19 cellular contexts compared by ENCODE assay signal in the genomic region with DNA sequence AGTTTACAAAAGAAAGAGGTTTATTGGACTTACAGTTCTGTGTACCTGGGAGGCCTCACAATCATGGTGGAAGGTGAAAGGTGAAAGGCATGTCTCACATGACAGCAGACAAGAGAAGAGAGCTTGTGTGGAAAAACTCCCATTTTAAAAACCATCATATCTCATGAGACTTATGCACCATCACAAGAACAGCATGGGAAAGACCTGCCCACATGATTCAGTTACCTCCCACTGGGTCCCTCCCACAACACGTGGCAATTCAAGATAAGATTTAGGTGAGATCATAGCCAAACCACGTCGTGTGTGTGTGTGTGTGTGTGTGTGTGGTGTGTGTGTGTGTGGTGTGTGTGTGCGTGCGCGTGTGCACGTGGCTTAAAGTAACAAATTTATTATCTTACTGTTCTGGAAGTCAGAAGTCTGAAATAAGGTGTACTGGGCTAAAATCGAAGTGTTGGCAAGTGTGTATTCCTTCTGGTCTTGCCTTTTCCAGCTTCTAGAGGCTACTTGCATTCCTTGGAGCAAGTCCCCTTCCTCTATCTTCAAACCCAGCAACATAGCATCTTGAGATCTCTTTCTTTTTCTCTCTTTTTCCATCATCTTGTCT. TPM values are rescaled to one million over a fixed set of nuclear protein-coding genes. Genes with fewer than 3 reads are reported as not detected.
A peak's percentile ranks its signal among the peaks of the same experiment; 100 is the strongest.
DNase-seq lines count a peak whose midpoint lies in the region; ATAC-seq and TF ChIP-seq lines count a peak whose summit lies in the region.
"Had no signal": no experiment of that assay in that cellular context is flagged by ENCODE, and none has a peak within 500 bp of the region (broad histone marks: within the 10 kb centered on the region; RNA-seq: fewer than 3 reads in every experiment).

No MANE protein-coding gene starts in this region.

- H3K36me3 Mint-ChIP-seq in activated CD4-positive, alpha-beta T cell treated with anti-CD3 and anti-CD28 coated beads, Interleukin-2, amount 10 ng/mL, durations not matched to agents 24 days and 14 days (ENCODE audit: low read depth): peaks cover 21% of the 10 kb centered on the region
- H3K36me3 Mint-ChIP-seq in progenitor cell of endocrine pancreas (ENCODE audit: insufficient read depth): peaks cover 34% of the 10 kb centered on the region

- H3K4me3 ChIP-seq in mammary epithelial cell (replicated peaks in 1 of 3; ENCODE audit: insufficient read depth in 1 of 3, low read depth in 2 of 3, low read length in 3 of 3): no peak overlapping the region
- no peak overlapping the region for H3K4me3 ChIP-seq in upper lobe of right lung
- H3K4me3 ChIP-seq: A549, GM23248, thoracic aorta had no signal

- peak; percentile 58 for DNase-seq in activated CD4-positive, alpha-beta T cell treated with anti-CD3 and anti-CD28 coated beads, Interleukin-2, amount 10 ng/mL, durations not matched to agents 24 days and 14 days
- DNase-seq in activated CD4-positive, alpha-beta T cell treated with anti-CD3 and anti-CD28 coated beads, Interleukin-2, amount 50 U/mL, for 1 hour: no peak
- DNase-seq in KBM-7 (peak; percentile 46), mammary epithelial cell (peak; percentile 11), progenitor cell of endocrine pancreas (ENCODE audit: low spot score, unreplicated experiment) (no peak), AG08395 (ENCODE audit: low spot score) (no peak), GM19240 (ENCODE audit: insufficient read length, low spot score) (no peak), upper lobe of right lung (no peak)
- DNase-seq: caudate nucleus; effector memory CD8-positive, alpha-beta T cell; GM23248; naive thymus-derived CD8-positive, alpha-beta T cell; NCI-H774; RPMI8226; WERI-Rb-1 had no signal

- H3K9me3 Mint-ChIP-seq in activated CD4-positive, alpha-beta T cell treated with anti-CD3 and anti-CD28 coated beads, Interleukin-2, amount 10 ng/mL, durations not matched to agents 24 days and 14 days: no peaks in the 10 kb centered on the region
- peaks cover 13% of the 10 kb centered on the region for H3K9me3 Mint-ChIP-seq in progenitor cell of endocrine pancreas (ENCODE audit: low read depth)
- H3K9me3 Mint-ChIP-seq: activated naive CD4-positive, alpha-beta T cell treated with anti-CD3 and anti-CD28 coated beads, Interleukin-2, amount 50 U/mL, for 72 hours; CD8-positive, alpha-beta T cell; effector memory CD8-positive, alpha-beta T cell; naive thymus-derived CD8-positive, alpha-beta T cell had no signal

- H3K79me2 ChIP-seq in mammary epithelial cell (ENCODE audit: insufficient read depth, low read length): peaks cover 49% of the 10 kb centered on the region

- H4K20me1 ChIP-seq in mammary epithelial cell (ENCODE audit: insufficient read depth, low read length): no peaks in the 10 kb centered on the region

- no peak overlapping the region for H2AFZ ChIP-seq in mammary epithelial cell (ENCODE audit: low read depth, low read length)
- H2AFZ ChIP-seq: GM23248 had no signal

- H3K27me3 Mint-ChIP-seq in activated CD4-positive, alpha-beta T cell treated with anti-CD3 and anti-CD28 coated beads, Interleukin-2, amount 10 ng/mL, durations not matched to agents 24 days and 14 days: no peaks in the 10 kb centered on the region
- H3K27me3 Mint-ChIP-seq in progenitor cell of endocrine pancreas: no peaks in the 10 kb centered on the region
- H3K27me3 Mint-ChIP-seq: effector memory CD8-positive, alpha-beta T cell; naive thymus-derived CD8-positive, alpha-beta T cell had no signal

- H3K27me3 ChIP-seq in mammary epithelial cell (ENCODE audit: insufficient read depth, low read length) (no peaks in the 10 kb centered on the region), upper lobe of right lung (no peaks in the 10 kb centered on the region)

- H3K9ac ChIP-seq in mammary epithelial cell (ENCODE audit: insufficient read depth, low read length): no peak overlapping the region
- H3K9ac ChIP-seq: GM23248 had no signal

- TF ChIP-seq CTCF in mammary epithelial cell (conservative IDR thresholded peaks at IDR 0.05 in 1 of 2, IDR thresholded peaks at IDR 0.05 in 1 of 2; ENCODE audit: extremely low read depth in 1 of 2, insufficient read depth in 1 of 2, low read depth in 1 of 2, low read length in 2 of 2) (no peak), progenitor cell of endocrine pancreas (IDR thresholded peaks at IDR 0.05; ENCODE audit: unreplicated experiment) (no peak), upper lobe of right lung (IDR thresholded peaks at IDR 0.05) (no peak)

- CTCF ChIA-PET in mammary epithelial cell (lab: Charles Lee; ENCODE audit: low non-redundant PET): no interaction called here

- intact Hi-C loops in activated CD4-positive, alpha-beta T cell treated with anti-CD3 and anti-CD28 coated beads, Interleukin-2, amount 10 ng/mL, durations not matched to agents 24 days and 14 days (cut with micrococcal nuclease): loop anchor here (5.0 kb wide), 1 partner anchor 48 kb away; a partner anchor contains a TSS
- intact Hi-C loops in mammary epithelial cell (cut with micrococcal nuclease): no loop called here
- intact Hi-C loops in upper lobe of right lung (cut with DNase I): no loop called here

- no TSS peak for BruUV-seq in mammary epithelial cell (replicated peaks; lab: Mats Ljungman, UMichigan)

- H3K4me3 Mint-ChIP-seq in activated CD4-positive, alpha-beta T cell treated with anti-CD3 and anti-CD28 coated beads, Interleukin-2, amount 10 ng/mL, durations not matched to agents 24 days and 14 days: no peak overlapping the region
- H3K4me3 Mint-ChIP-seq in progenitor cell of endocrine pancreas (ENCODE audit: low read depth): no peak overlapping the region
- H3K4me3 Mint-ChIP-seq: CD8-positive, alpha-beta T cell; effector memory CD8-positive, alpha-beta T cell had no signal

- dilution Hi-C loops in mammary epithelial cell (cut with HindIII; ENCODE audit: low sequenced_read_pairs): no loop called here

- WGBS in mammary epithelial cell (ENCODE audit: low coverage, missing lambda C conversion rate): 89% methylated on average over 7 of the region's 8 CpGs

- H3K36me3 ChIP-seq in mammary epithelial cell (ENCODE audit: insufficient read depth, low read length) (no peaks in the 10 kb centered on the region), upper lobe of right lung (peaks cover 4% of the 10 kb centered on the region)
- H3K36me3 ChIP-seq: thoracic aorta, WERI-Rb-1 had no signal

- no peak overlapping the region for H3K4me2 ChIP-seq in mammary epithelial cell (ENCODE audit: insufficient read depth, low read depth, low read length)
- H3K4me2 ChIP-seq: A549 had no signal

- H3K27ac Mint-ChIP-seq in activated CD4-positive, alpha-beta T cell treated with anti-CD3 and anti-CD28 coated beads, Interleukin-2, amount 10 ng/mL, durations not matched to agents 24 days and 14 days: peak overlapping the region; percentile 3
- H3K27ac Mint-ChIP-seq in progenitor cell of endocrine pancreas: peak overlapping the region; percentile 69
- H3K27ac Mint-ChIP-seq: activated naive CD4-positive, alpha-beta T cell treated with anti-CD3 and anti-CD28 coated beads, Interleukin-2, amount 50 U/mL, for 72 hours; CD8-positive, alpha-beta T cell; effector memory CD8-positive, alpha-beta T cell had no signal

- H3K4me1 ChIP-seq in mammary epithelial cell (ENCODE audit: insufficient read depth, low read length) (peaks cover 14% of the 10 kb centered on the region), upper lobe of right lung (no peaks in the 10 kb centered on the region)

- in situ Hi-C loops in KBM-7 (cut with MboI; ENCODE audit: low pct_unique_long_range_greater_than_20kb, low sequenced_read_pairs) (no loop called here), mammary epithelial cell (cut with MboI; ENCODE audit: low sequenced_read_pairs in 2 of 2) (no loop called here)

- H3K4me1 Mint-ChIP-seq in activated CD4-positive, alpha-beta T cell treated with anti-CD3 and anti-CD28 coated beads, Interleukin-2, amount 10 ng/mL, durations not matched to agents 24 days and 14 days: peaks cover 6% of the 10 kb centered on the region
- no peaks in the 10 kb centered on the region for H3K4me1 Mint-ChIP-seq in progenitor cell of endocrine pancreas (ENCODE audit: low read depth)

- ATAC-seq in upper lobe of right lung: no peak
- ATAC-seq: A549; activated naive CD4-positive, alpha-beta T cell treated with anti-CD3 and anti-CD28 coated beads, Interleukin-2, amount 50 U/mL, for 72 hours; CD8-positive, alpha-beta T cell; effector memory CD8-positive, alpha-beta T cell; naive thymus-derived CD8-positive, alpha-beta T cell had no signal

- H3K27ac ChIP-seq in mammary epithelial cell (ENCODE audit: insufficient read depth, low read depth, low read length): no peak overlapping the region
- no peak overlapping the region for H3K27ac ChIP-seq in upper lobe of right lung
- H3K27ac ChIP-seq: A549, GM23248, thoracic aorta, WERI-Rb-1 had no signal

- H3K9me3 ChIP-seq in mammary epithelial cell (replicated peaks; ENCODE audit: insufficient read depth, low read length) (no peaks in the 10 kb centered on the region), upper lobe of right lung (no peaks in the 10 kb centered on the region)
- H3K9me3 ChIP-seq: A549, thoracic aorta had no signal

RNA-seq across cellular contexts. Expression of a gene that starts 48.1 kb away (rescaled TPM):
- 32.2 and 38.9 TPM in 2 replicates for total RNA-seq in activated CD4-positive, alpha-beta T cell treated with anti-CD3 and anti-CD28 coated beads, Interleukin-2, amount 10 ng/mL, durations not matched to agents 24 days and 14 days
- total RNA-seq in mammary epithelial cell: 10 to 100 TPM; 35.2 to 54.9 TPM
- 27.3 TPM for polyA plus RNA-seq in mammary epithelial cell
- 13.5 TPM for polyA minus RNA-seq in mammary epithelial cell
- 81.3 and 90.2 TPM in 2 replicates for total RNA-seq in progenitor cell of endocrine pancreas
- total RNA-seq in upper lobe of right lung: 40.5 TPM

RNA-seq across cellular contexts. Expression of a gene that starts 48.5 kb away (rescaled TPM):
- 20.6 and 24.1 TPM in 2 replicates for total RNA-seq in activated CD4-positive, alpha-beta T cell treated with anti-CD3 and anti-CD28 coated beads, Interleukin-2, amount 10 ng/mL, durations not matched to agents 24 days and 14 days
- 10 to 100 TPM; 53.1 to 76.7 TPM for total RNA-seq in mammary epithelial cell
- 68.7 TPM for polyA plus RNA-seq in mammary epithelial cell
- 97.7 TPM for polyA minus RNA-seq in mammary epithelial cell
- total RNA-seq in progenitor cell of endocrine pancreas: 42.7 and 45.7 TPM in 2 replicates
- total RNA-seq in upper lobe of right lung: 49.9 TPM

Comparison
In these comparisons a context has a peak if more than half of its experiments do, and no peak if none do; other contexts are left out.
1. DNase-seq: peak in activated CD4-positive, alpha-beta T cell treated with anti-CD3 and anti-CD28 coated beads, Interleukin-2, amount 10 ng/mL, durations not matched to agents 24 days and 14 days (single experiment), KBM-7 (single experiment) and mammary epithelial cell (single experiment); none in activated CD4-positive, alpha-beta T cell treated with anti-CD3 and anti-CD28 coated beads, Interleukin-2, amount 50 U/mL, for 1 hour (single experiment), progenitor cell of endocrine pancreas (single experiment), AG08395 (single experiment), GM19240 (single experiment) and upper lobe of right lung (single experiment).